In genomic region chr4:42428036-42428435, GRCh38 we compare ENCODE assay signal across 18 cellular contexts. TPM values are rescaled to one million over a fixed set of nuclear protein-coding genes. Genes with fewer than 3 reads are reported as not detected.
DNase-seq lines count a peak whose midpoint lies in the region; ATAC-seq, FAIRE-seq and TF ChIP-seq lines count a peak whose summit lies in the region.
"Had no signal": no experiment of that assay in that cellular context is flagged by ENCODE, and none has a peak within 500 bp of the region (broad histone marks: within the 10 kb centered on the region; RNA-seq: fewer than 3 reads in every experiment).

No MANE protein-coding gene starts in this region.

- no peak overlapping the region for H3K9ac ChIP-seq in H1 (replicated peaks in 1 of 4; ENCODE audit: extremely low read depth in 1 of 4, low read depth in 3 of 4, low read length in 3 of 4)
- H3K9ac ChIP-seq in iPS-20b (ENCODE audit: low read depth, low read length), result no peak overlapping the region
- H3K9ac ChIP-seq: BLaER1, GM23248 had no signal

- no peaks in the 10 kb centered on the region for H3K79me2 ChIP-seq in GM23338 (replicated peaks; ENCODE audit: insufficient read depth)
- H3K79me2 ChIP-seq in H1 (ENCODE audit: control insufficient read depth in 1 of 2, insufficient read depth in 2 of 2, low read length in 2 of 2), result no peaks in the 10 kb centered on the region

- no peak overlapping the region for H3K23ac ChIP-seq in H1 (ENCODE audit: insufficient read length)

- peak; percentile 88 for FAIRE-seq in H1 (lab: Jason Lieb, UNC)
- FAIRE-seq: GM12878 had no signal

- H3K27me3 ChIP-seq in GM23338 (ENCODE audit: insufficient read depth) (no peaks in the 10 kb centered on the region), H1 (replicated peaks in 1 of 4; ENCODE audit: control insufficient read depth in 3 of 4, extremely low read depth in 1 of 4, insufficient read depth in 3 of 4, low read length in 3 of 4) (peaks cover 0 to 3% (median 0%) of the 10 kb centered on the region in 4 experiments; a peak in 2 of 7 replicates), iPS-20b (ENCODE audit: insufficient read depth, low read length) (peaks cover 25% of the 10 kb centered on the region; the same call in 1 of the 2 replicates), testis (no peaks in the 10 kb centered on the region)
- H3K27me3 ChIP-seq: BLaER1 had no signal

- H3F3A ChIP-seq in GM23338 (replicated peaks; ENCODE audit: low read depth), result peaks cover 9% of the 10 kb centered on the region; the same call in 1 of the 2 replicates

- peaks cover 17% of the 10 kb centered on the region for H3K27me3 Mint-ChIP-seq in GM23338 (ENCODE audit: insufficient read depth, low read depth, poor library complexity)
- no peaks in the 10 kb centered on the region for H3K27me3 Mint-ChIP-seq in stimulated activated memory B cell treated with anti-CD40 and anti-IgM and Interleukin-4, amounts not matched to agents 10 μg/mL and 1 μg/mL and 100 μg/mL, for 72 hours
- H3K27me3 Mint-ChIP-seq: CD4-positive, alpha-beta memory T cell had no signal

- H3K4me3 ChIP-seq in GM23338, result no peak overlapping the region
- no peak overlapping the region for H3K4me3 ChIP-seq in H1 (ENCODE audit: extremely low read depth in 1 of 4, insufficient read depth in 2 of 4, low read depth in 3 of 4, low read length in 4 of 4)
- H3K4me3 ChIP-seq in iPS-20b (ENCODE audit: low read length), result peak overlapping the region; percentile 7; the same call in 1 of the 2 replicates
- no peak overlapping the region for H3K4me3 ChIP-seq in testis
- H3K4me3 ChIP-seq: BLaER1, GM12878, GM23248, HAP-1 had no signal

- no peaks in the 10 kb centered on the region for H3K9me3 Mint-ChIP-seq in GM23338
- H3K9me3 Mint-ChIP-seq in stimulated activated memory B cell treated with anti-CD40 and anti-IgM and Interleukin-4, amounts not matched to agents 10 μg/mL and 1 μg/mL and 100 μg/mL, for 72 hours, result no peaks in the 10 kb centered on the region
- H3K9me3 Mint-ChIP-seq: CD14-positive monocyte; CD4-positive, alpha-beta memory T cell had no signal

- H3K4me2 ChIP-seq in GM23338, result peak overlapping the region; percentile 60
- peak overlapping the region; percentile 35 to 41; a peak in 3 of 4 replicates for H3K4me2 ChIP-seq in H1 (ENCODE audit: insufficient read depth in 1 of 2, low read depth in 2 of 2, low read length in 2 of 2)
- H3K4me2 ChIP-seq: BLaER1 had no signal

- no peaks in the 10 kb centered on the region for H3K23me2 ChIP-seq in H1 (ENCODE audit: low read depth, low read length)

- TF ChIP-seq POLR2A in H1 (IDR thresholded peaks at IDR 0.05; ENCODE audit: control extremely low read depth in 1 of 2, low read depth in 2 of 2, low read length in 2 of 2), result no peak
- no peak for TF ChIP-seq POLR2A in testis (IDR thresholded peaks at IDR 0.05)

- H3K4me1 Mint-ChIP-seq in GM23338, result peaks cover 62% of the 10 kb centered on the region
- H3K4me1 Mint-ChIP-seq in stimulated activated memory B cell treated with anti-CD40 and anti-IgM and Interleukin-4, amounts not matched to agents 10 μg/mL and 1 μg/mL and 100 μg/mL, for 72 hours, result no peaks in the 10 kb centered on the region
- H3K4me1 Mint-ChIP-seq: CD14-positive monocyte; CD4-positive, alpha-beta memory T cell had no signal

- POLR2A ChIA-PET in H1 (lab: Charles Lee; ENCODE audit: partially characterized antibody), result no interaction called here

- DNase-seq in GM23338 (ENCODE audit: low spot score) (peak; percentile 64), H1 (ENCODE audit: low read depth in 1 of 2, low spot score in 2 of 2) (no peak), NCI-H774 (lab: John Stamatoyannopoulos, UW) (no peak), NCI-H748 treated with DMSO at 0.1 percent for 48 hours (lab: John Stamatoyannopoulos, UW) (no peak), testis (no peak)
- DNase-seq: 8988T; CD4-positive, alpha-beta memory T cell; DMS153; DMS79 treated with DMSO at 0.1 percent for 48 hours; GM23248 had no signal

- TF ChIP-seq CTCF in GM23338 (conservative IDR thresholded peaks at IDR 0.05; ENCODE audit: low read depth in 2 of 2), result no peak
- TF ChIP-seq CTCF in H1 (IDR thresholded peaks at IDR 0.05; ENCODE audit: control extremely low read depth in 1 of 3, insufficient read depth in 1 of 3, low read depth in 1 of 3, low read length in 3 of 3), result no peak
- TF ChIP-seq CTCF in testis (IDR thresholded peaks at IDR 0.05), result no peak

- H3K27ac ChIP-seq in GM23338 (ENCODE audit: low read depth) (no peak overlapping the region), H1 (ENCODE audit: low read depth, low read length) (no peak overlapping the region), iPS-20b (ENCODE audit: low read length) (no peak overlapping the region), testis (no peak overlapping the region)
- H3K27ac ChIP-seq: BLaER1, GM23248, HL-60 had no signal

- CTCF ChIA-PET in H1 (lab: Charles Lee; ENCODE audit: partially characterized antibody), result interaction anchor here (0.8 kb wide), 1 partner anchor 39 kb away, joined by 4 read pairs; no protein-coding TSS in a partner anchor

- H3K79me1 ChIP-seq in H1 (ENCODE audit: low read depth, low read length), result no peaks in the 10 kb centered on the region

- H2BK12ac ChIP-seq in H1 (ENCODE audit: low read depth, low read length), result no peak overlapping the region

- no peak for TF ChIP-seq RAD21 in H1 (IDR thresholded peaks at IDR 0.05 in 1 of 2, conservative IDR thresholded peaks at IDR 0.05 in 1 of 2; ENCODE audit: low read depth in 2 of 2, low read length in 2 of 2)

- 0 out of 2 replicates have a peak overlapping the region, but pooled peaks have one; percentile 7 for H2AK5ac ChIP-seq in H1 (ENCODE audit: low read depth, low read length)

- intact Hi-C loops in testis (cut with DNase I; ENCODE audit: low total_unique reads), result no loop called here

- peak; percentile 85 for ATAC-seq in GM23338
- peak; percentile 34 for ATAC-seq in stimulated activated memory B cell treated with anti-CD40 and anti-IgM and Interleukin-4, amounts not matched to agents 10 μg/mL and 1 μg/mL and 100 μg/mL, for 72 hours
- ATAC-seq: GM12878 had no signal

- no peaks in the 10 kb centered on the region for H3K9me2 ChIP-seq in GM23338 (ENCODE audit: insufficient read depth)

- H2BK120ac ChIP-seq in H1 (replicated peaks; ENCODE audit: low read depth, low read length), result no peak overlapping the region

- H3K4me1 ChIP-seq in GM23338 (ENCODE audit: insufficient read depth) (peaks cover 47% of the 10 kb centered on the region), H1 (replicated peaks in 1 of 4; ENCODE audit: control insufficient read depth in 3 of 4, insufficient read depth in 4 of 4, low read length in 3 of 4) (peaks cover 5 to 23% (median 15%) of the 10 kb centered on the region in 4 experiments), iPS-20b (ENCODE audit: insufficient read depth, low read length) (peaks cover 37% of the 10 kb centered on the region), testis (no peaks in the 10 kb centered on the region)
- H3K4me1 ChIP-seq: BLaER1 had no signal

- H3K9me3 ChIP-seq in H1 (ENCODE audit: insufficient read depth in 2 of 2, low read depth in 1 of 2, low read length in 1 of 2) (no peaks in the 10 kb centered on the region), iPS-20b (ENCODE audit: insufficient read depth, low read depth, low read length) (no peaks in the 10 kb centered on the region), testis (no peaks in the 10 kb centered on the region)
- H3K9me3 ChIP-seq: BLaER1, HAP-1 had no signal

- H3K4ac ChIP-seq in H1 (replicated peaks; ENCODE audit: insufficient read length, low read depth, low read length), result no peak overlapping the region

- no peak overlapping the region for H4K5ac ChIP-seq in H1 (ENCODE audit: insufficient read length, low read depth, low read length)

- H4K8ac ChIP-seq in H1 (ENCODE audit: extremely low read depth, insufficient read depth, low read length), result no peak overlapping the region

- H3K4me3 Mint-ChIP-seq in GM23338, result no peak overlapping the region; the same call in 2 of the 3 replicates
- no peak overlapping the region for H3K4me3 Mint-ChIP-seq in stimulated activated memory B cell treated with anti-CD40 and anti-IgM and Interleukin-4, amounts not matched to agents 10 μg/mL and 1 μg/mL and 100 μg/mL, for 72 hours
- H3K4me3 Mint-ChIP-seq: CD14-positive monocyte; CD4-positive, alpha-beta memory T cell had no signal

- H3K56ac ChIP-seq in H1 (replicated peaks; ENCODE audit: insufficient read length, low read depth, low read length), result no peak overlapping the region

- no peak overlapping the region for H2BK15ac ChIP-seq in H1 (ENCODE audit: low read length)

- peak overlapping the region; percentile 34; the same call in 1 of the 2 replicates for H2BK20ac ChIP-seq in H1 (ENCODE audit: low read length)

- no peak overlapping the region for H4K91ac ChIP-seq in H1 (replicated peaks; ENCODE audit: insufficient read length, low read length)

- H3K36me3 ChIP-seq in GM23338 (ENCODE audit: insufficient read depth), result no peaks in the 10 kb centered on the region
- no peaks in the 10 kb centered on the region for H3K36me3 ChIP-seq in H1 (ENCODE audit: control insufficient read depth in 2 of 4, insufficient read depth in 4 of 4, low read length in 3 of 4)
- no peaks in the 10 kb centered on the region for H3K36me3 ChIP-seq in iPS-20b (ENCODE audit: insufficient read depth, low read depth, low read length)
- no peaks in the 10 kb centered on the region for H3K36me3 ChIP-seq in testis (ENCODE audit: low read depth, missing control alignments)
- H3K36me3 ChIP-seq: HAP-1 had no signal

- H3K36me3 Mint-ChIP-seq in GM23338 (ENCODE audit: low read depth), result no peaks in the 10 kb centered on the region; the same call in 1 of the 3 replicates
- peaks cover 55% of the 10 kb centered on the region for H3K36me3 Mint-ChIP-seq in stimulated activated memory B cell treated with anti-CD40 and anti-IgM and Interleukin-4, amounts not matched to agents 10 μg/mL and 1 μg/mL and 100 μg/mL, for 72 hours

- no peak overlapping the region for H2AFZ ChIP-seq in GM23338
- no peak overlapping the region for H2AFZ ChIP-seq in H1 (ENCODE audit: low read length)
- H2AFZ ChIP-seq: GM23248 had no signal

- no peak for TF ChIP-seq EP300 in H1 (IDR thresholded peaks at IDR 0.05; ENCODE audit: borderline replicate concordance in 1 of 2, low read depth in 2 of 2, low read length in 2 of 2)

- WGBS in H1 (ENCODE audit: extremely low coverage in 1 of 2, insufficient coverage in 1 of 2, insufficient read length in 1 of 2, insufficient replicate concordance in 2 of 2, low coverage in 1 of 2, low lambda C conversion rate in 2 of 2, missing lambda C conversion rate in 1 of 2), 2 experiments, result 32% methylated on average over 2 of the region's 2 CpGs; no CpG with 5 or more reads in 1 of the 2 experiments
- 90 to 92% methylated on average over 2 of the region's 2 CpGs for WGBS in testis, 2 donors

- no peaks in the 10 kb centered on the region for H4K20me1 ChIP-seq in GM23338 (replicated peaks; ENCODE audit: insufficient read depth)
- H4K20me1 ChIP-seq in H1 (replicated peaks in 1 of 2; ENCODE audit: control insufficient read depth in 1 of 2, insufficient read depth in 2 of 2, low read length in 2 of 2), result no peaks in the 10 kb centered on the region
- H4K20me1 ChIP-seq: BLaER1 had no signal

- H3K27ac Mint-ChIP-seq in GM23338, result no peak overlapping the region
- H3K27ac Mint-ChIP-seq in stimulated activated memory B cell treated with anti-CD40 and anti-IgM and Interleukin-4, amounts not matched to agents 10 μg/mL and 1 μg/mL and 100 μg/mL, for 72 hours, result no peak overlapping the region
- H3K27ac Mint-ChIP-seq: CD14-positive monocyte had no signal

- H3K14ac ChIP-seq in H1 (ENCODE audit: insufficient read length), result no peak overlapping the region

- no peak overlapping the region for H3K18ac ChIP-seq in H1 (ENCODE audit: extremely low read depth, low read length)

- no peak overlapping the region for H2BK5ac ChIP-seq in H1 (ENCODE audit: low read depth, low read length)

RNA-seq across cellular contexts. Expression of gene SHISA3, which starts 30.7 kb away (rescaled TPM):
- total RNA-seq in GM23338 (2014; rRNA removed; shearing (Covaris generic)), result 4.4 and 6.6 TPM in 2 replicates
- polyA plus RNA-seq in GM23338 (2016; fragmentation: Nextera tagmentation; extraction: Ambion mirVana) (3.5 and 5.0 TPM in 2 replicates), H1 (2011; rRNA removed) (9.3 and 12.9 TPM in 2 replicates), testis (ENCODE audit: insufficient read depth, low read depth, low replicate concordance) (1.6 TPM)
- 2.0 and 2.2 TPM in 2 replicates for total RNA-seq in H1 (2021; fragmentation: NEBNext Ultra II Directional; extraction: Animal tissue kit (Norgen Biotek cat#: 25700))
- 8.7 TPM for polyA plus RNA-seq in H1 (2011; cell fraction: cytosol; rRNA removed)
- polyA plus RNA-seq in H1 (2011; cell fraction: nucleus; rRNA removed), result 6.6 TPM
- polyA plus RNA-seq in H1 (2012, experiment 1 of 2), result 1.9 to 2.7 TPM (median 2.7 TPM) in 4 replicates
- 4.1 TPM for polyA plus RNA-seq in H1 (2012, experiment 2 of 2)
- polyA plus RNA-seq in H1 (2013, experiment 1 of 2), result 2.4 TPM
- polyA plus RNA-seq in H1 (2013, experiment 2 of 2), result 2.7 TPM
- polyA minus RNA-seq in H1 (2011; rRNA and poly(A)+ RNA removed), result 2.4 and 3.7 TPM in 2 replicates
- 3.9 TPM for polyA minus RNA-seq in H1 (2011; cell fraction: cytosol; rRNA and poly(A)+ RNA removed)
- 2.2 TPM for polyA minus RNA-seq in H1 (2011; cell fraction: nucleus; rRNA and poly(A)+ RNA removed)
- under 1 TPM in 1 of 2 donors, not detected in 1; 0.81 TPM for total RNA-seq in testis
- total RNA-seq: CD4-positive, alpha-beta memory T cell; HT1080 had no signal
- polyA plus RNA-seq: CD14-positive monocyte had no signal
